ENCODE assay signal across 9 cellular contexts in the genomic region with DNA sequence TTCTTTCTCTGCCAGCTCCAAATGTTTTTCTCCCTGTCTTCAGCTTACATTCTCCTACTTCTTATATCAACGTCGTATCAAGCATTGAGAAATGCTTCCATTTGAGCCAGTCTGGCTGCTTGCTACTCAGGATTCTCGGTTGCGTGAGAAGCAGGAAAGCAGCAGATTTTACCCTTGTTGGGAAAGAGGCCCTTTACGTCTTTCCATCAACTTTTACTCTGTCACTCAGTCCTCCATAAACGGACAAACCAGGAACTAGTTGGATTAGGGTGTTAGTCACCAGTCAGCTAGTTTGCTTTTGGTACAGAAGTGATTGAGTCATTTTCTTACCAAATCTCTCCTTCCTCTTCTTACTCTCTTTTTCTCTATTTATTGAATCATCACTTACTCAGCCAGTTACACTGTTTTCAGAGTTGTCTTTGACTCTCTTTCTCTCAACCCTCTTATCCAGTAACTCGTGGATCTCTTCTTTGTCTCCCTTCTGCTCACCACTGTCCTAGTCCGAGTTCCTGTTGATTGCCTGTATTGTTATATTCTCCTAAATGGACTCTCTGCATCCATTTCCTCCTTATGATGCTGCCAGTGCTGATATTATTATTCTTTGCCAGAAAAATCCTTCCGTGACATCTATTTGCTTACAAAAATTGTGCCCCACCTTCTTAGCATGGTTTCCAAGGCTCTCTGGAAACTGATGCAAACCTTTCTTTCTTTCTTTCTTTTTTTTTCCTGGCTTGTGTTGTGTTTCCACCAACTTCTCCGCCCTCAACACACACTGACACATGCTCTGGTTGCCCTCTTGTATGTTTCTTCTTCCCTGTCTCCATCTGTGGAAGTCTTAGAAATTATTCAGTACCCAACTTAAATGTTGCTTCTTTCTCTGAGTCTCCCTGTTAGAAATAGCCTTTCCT.
DNase-seq lines count a peak whose midpoint lies in the region; ATAC-seq and TF ChIP-seq lines count a peak whose summit lies in the region.
"Had no signal": no experiment of that assay in that cellular context is flagged by ENCODE, and none has a peak within 500 bp of the region (broad histone marks: within the 10 kb centered on the region; RNA-seq: fewer than 3 reads in every experiment).

No MANE protein-coding gene starts in this region.

- H3K4me3 ChIP-seq in Karpas-422 (ENCODE audit: low read length) (no peak overlapping the region), body of pancreas (no peak overlapping the region), mesenchymal stem cell (ENCODE audit: insufficient read depth in 1 of 2, low read depth in 1 of 2, low read length in 2 of 2) (peak overlapping the region in 1 of 2 experiments; percentile 51), suprapubic skin (no peak overlapping the region)

- H2BK5ac ChIP-seq in mesenchymal stem cell (ENCODE audit: low read depth, low read length, poor library complexity, severe bottlenecking), result no peak overlapping the region

- H2BK120ac ChIP-seq in mesenchymal stem cell (ENCODE audit: low read depth, low read length), result no peak overlapping the region

- no peak overlapping the region for H3K23ac ChIP-seq in mesenchymal stem cell (ENCODE audit: low read length in 2 of 2)

- no peak for TF ChIP-seq POLR2A in body of pancreas (IDR thresholded peaks at IDR 0.05)
- TF ChIP-seq POLR2A in suprapubic skin (IDR thresholded peaks at IDR 0.05), result no peak

- no peaks in the 10 kb centered on the region for H4K20me1 ChIP-seq in Karpas-422 (ENCODE audit: insufficient read depth, low read depth, low read length)

- H4K8ac ChIP-seq in mesenchymal stem cell (ENCODE audit: low read length), result no peak overlapping the region

- DNase-seq in Ammon's horn (ENCODE audit: low spot score) (peak; percentile 13), Karpas-422 (no peak), body of pancreas (peak in 1 of 4 donors; percentile 29), mesenchymal stem cell (peak; percentile 98), suprapubic skin (ENCODE audit: low spot score in 2 of 2) (no peak), cerebellar cortex (ENCODE audit: low spot score) (no peak), iPS-NIHi11 (ENCODE audit: low spot score) (no peak)
- DNase-seq in activated CD4-positive, alpha-beta T cell treated with anti-CD3 and anti-CD28 coated beads, Interleukin-2, amount 50 U/mL, for 4 hours, result no peak
- DNase-seq: T-helper 2 cell had no signal

- H4K91ac ChIP-seq in mesenchymal stem cell (ENCODE audit: low read length), result no peak overlapping the region

- H3K4me1 ChIP-seq in Karpas-422 (ENCODE audit: low read length) (peaks cover 29% of the 10 kb centered on the region), body of pancreas (no peaks in the 10 kb centered on the region), mesenchymal stem cell (ENCODE audit: control insufficient read depth, insufficient read depth, low read depth, low read length) (no peaks in the 10 kb centered on the region), suprapubic skin (no peaks in the 10 kb centered on the region)

- no peak overlapping the region for H3K4ac ChIP-seq in mesenchymal stem cell (ENCODE audit: low read depth in 1 of 2, low read length in 2 of 2)

- H3K9me3 ChIP-seq in Karpas-422 (ENCODE audit: low read length) (no peaks in the 10 kb centered on the region), body of pancreas (no peaks in the 10 kb centered on the region), mesenchymal stem cell (ENCODE audit: control insufficient read depth, low read length) (no peaks in the 10 kb centered on the region), suprapubic skin (no peaks in the 10 kb centered on the region)

- H2AFZ ChIP-seq in Karpas-422 (ENCODE audit: low read length), result no peak overlapping the region
- peak overlapping the region; percentile 10 for H2AFZ ChIP-seq in mesenchymal stem cell (ENCODE audit: low read depth, low read length)

- H3K27ac ChIP-seq in Karpas-422 (ENCODE audit: low read length), result no peak overlapping the region
- H3K27ac ChIP-seq in body of pancreas, result peak overlapping the region in 1 of 4 donors; percentile 34
- H3K27ac ChIP-seq in mesenchymal stem cell (ENCODE audit: low read length, poor library complexity, severe bottlenecking), result peak overlapping the region; percentile 21
- no peak overlapping the region for H3K27ac ChIP-seq in suprapubic skin

- H2AK5ac ChIP-seq in mesenchymal stem cell (ENCODE audit: low read length, severe bottlenecking), result no peak overlapping the region

- TF ChIP-seq EP300 in suprapubic skin (IDR thresholded peaks at IDR 0.05), result no peak

- peaks cover 11% of the 10 kb centered on the region for H3K79me1 ChIP-seq in mesenchymal stem cell (replicated peaks; ENCODE audit: low read length, poor library complexity, severe bottlenecking)

- H3K14ac ChIP-seq in mesenchymal stem cell (ENCODE audit: low read length in 2 of 2), result no peak overlapping the region

- H3K4me2 ChIP-seq in Karpas-422 (ENCODE audit: low read depth, low read length, poor library complexity, severe bottlenecking) (peak overlapping the region; percentile 5), mesenchymal stem cell (ENCODE audit: low read length, poor library complexity, severe bottlenecking) (no peak overlapping the region)

- H2BK12ac ChIP-seq in mesenchymal stem cell (ENCODE audit: low read length in 2 of 2), result peak overlapping the region in 1 of 2 experiments; percentile 63

- intact Hi-C loops in body of pancreas (cut with DNase I), result no loop called here

- H2BK15ac ChIP-seq in mesenchymal stem cell (ENCODE audit: low read depth, poor library complexity, severe bottlenecking), result no peak overlapping the region

- no peaks in the 10 kb centered on the region; the same call in 1 of the 2 replicates for H3K9me2 ChIP-seq in Karpas-422 (replicated peaks; ENCODE audit: insufficient read depth, low read length)

- peaks cover 44% of the 10 kb centered on the region for H3K79me2 ChIP-seq in Karpas-422 (ENCODE audit: low read length)

- H3K27me3 ChIP-seq in Karpas-422 (ENCODE audit: low read length) (no peaks in the 10 kb centered on the region), body of pancreas (no peaks in the 10 kb centered on the region), mesenchymal stem cell (ENCODE audit: control insufficient read depth in 1 of 2, insufficient read depth in 1 of 2, low read length in 2 of 2) (no peaks in the 10 kb centered on the region), suprapubic skin (no peaks in the 10 kb centered on the region)

- peak overlapping the region in 1 of 2 experiments; percentile 82 for H3K18ac ChIP-seq in mesenchymal stem cell (ENCODE audit: low read depth in 1 of 2, low read length in 2 of 2)

- H3K9ac ChIP-seq in Karpas-422 (ENCODE audit: low read length), result no peak overlapping the region
- peak overlapping the region; percentile 78 for H3K9ac ChIP-seq in mesenchymal stem cell (ENCODE audit: low read length)

- peak; percentile 15 for ATAC-seq in body of pancreas

- TF ChIP-seq CTCF in body of pancreas (IDR thresholded peaks at IDR 0.05), result no peak
- TF ChIP-seq CTCF in suprapubic skin (IDR thresholded peaks at IDR 0.05), result no peak

- 81 to 87% methylated on average over 10 of the region's 10 CpGs for WGBS in body of pancreas, 2 donors
- 61% methylated on average over 8 of the region's 10 CpGs for WGBS in mesenchymal stem cell
- 78% methylated on average over 10 of the region's 10 CpGs for WGBS in suprapubic skin

- no peaks in the 10 kb centered on the region for H3K36me3 ChIP-seq in Karpas-422 (ENCODE audit: insufficient read depth, low read length)
- H3K36me3 ChIP-seq in body of pancreas (replicated peaks in 1 of 2; ENCODE audit: insufficient read depth in 1 of 2, low read depth in 2 of 2), result no peaks in the 10 kb centered on the region
- no peaks in the 10 kb centered on the region for H3K36me3 ChIP-seq in mesenchymal stem cell (ENCODE audit: control insufficient read depth in 1 of 2, insufficient read depth in 2 of 2, low read depth in 1 of 2, low read length in 2 of 2)
- H3K36me3 ChIP-seq in suprapubic skin, result peaks cover 3% of the 10 kb centered on the region

Comparison
In these comparisons a context has a peak if more than half of its experiments do, and no peak if none do; other contexts are left out.
1. DNase-seq: peak in Ammon's horn (single experiment) and mesenchymal stem cell (single experiment); none in Karpas-422 (single experiment), suprapubic skin (0 of 2), cerebellar cortex (single experiment), iPS-NIHi11 (single experiment) and activated CD4-positive, alpha-beta T cell treated with anti-CD3 and anti-CD28 coated beads, Interleukin-2, amount 50 U/mL, for 4 hours (0 of 2).